Comparison of ENCODE assay signal across 15 cellular contexts in genomic region chr1:182394055-182394775, GRCh38. TPM values are rescaled to one million over a fixed set of nuclear protein-coding genes. Genes with fewer than 3 reads are reported as not detected.
DNase-seq lines count a peak whose midpoint lies in the region; ATAC-seq, FAIRE-seq and TF ChIP-seq lines count a peak whose summit lies in the region.
"Had no signal": no experiment of that assay in that cellular context is flagged by ENCODE, and none has a peak within 500 bp of the region (broad histone marks: within the 10 kb centered on the region; RNA-seq: fewer than 3 reads in every experiment).

No MANE protein-coding gene starts in this region.

- 55% methylated on average over 5 of the region's 5 CpGs; no CpG with 5 or more reads in 1 of the 2 experiments for WGBS in H1 (ENCODE audit: extremely low coverage in 1 of 2, insufficient coverage in 1 of 2, insufficient read length in 1 of 2, insufficient replicate concordance in 2 of 2, low coverage in 1 of 2, low lambda C conversion rate in 2 of 2, missing lambda C conversion rate in 1 of 2), 2 experiments
- 29 to 51% (median 45%) methylated on average over 5 of the region's 5 CpGs for WGBS in spleen, 5 donors
- WGBS in ovary, 3 donors, result 44 to 76% (median 63%) methylated on average over 5 of the region's 5 CpGs

- H3K9ac ChIP-seq in H1 (replicated peaks in 1 of 4; ENCODE audit: extremely low read depth in 1 of 4, low read depth in 3 of 4, low read length in 3 of 4), result no peak overlapping the region; a peak in 1 of 7 replicates

- H3K23me2 ChIP-seq in H1 (ENCODE audit: low read depth, low read length), result peaks cover 8% of the 10 kb centered on the region

- H2BK20ac ChIP-seq in H1 (ENCODE audit: low read length), result 0 out of 2 replicates have a peak overlapping the region, but pooled peaks have one; percentile 10

- H3K4me1 Mint-ChIP-seq in CD4-positive, alpha-beta T cell (ENCODE audit: low read depth), result peaks cover 30% of the 10 kb centered on the region

- TF ChIP-seq CTCF in CD4-positive, alpha-beta T cell (IDR thresholded peaks at IDR 0.05), result no peak
- TF ChIP-seq CTCF in H1 (IDR thresholded peaks at IDR 0.05; ENCODE audit: control extremely low read depth in 1 of 3, insufficient read depth in 1 of 3, low read depth in 1 of 3, low read length in 3 of 3), result no peak
- TF ChIP-seq CTCF in spleen (IDR thresholded peaks at IDR 0.05 in 8 of 11, conservative IDR thresholded peaks at IDR 0.05 in 3 of 11), result no peak
- TF ChIP-seq CTCF in ascending aorta (IDR thresholded peaks at IDR 0.05), result no peak
- TF ChIP-seq CTCF in ovary (IDR thresholded peaks at IDR 0.05), result no peak

- no peak for TF ChIP-seq EP300 in H1 (IDR thresholded peaks at IDR 0.05; ENCODE audit: borderline replicate concordance in 1 of 2, low read depth in 2 of 2, low read length in 2 of 2)
- TF ChIP-seq EP300 in ovary (IDR thresholded peaks at IDR 0.05), result no peak

- H3K23ac ChIP-seq in H1 (ENCODE audit: insufficient read length), result no peak overlapping the region

- H2BK12ac ChIP-seq in H1 (ENCODE audit: low read depth, low read length), result peak overlapping the region; percentile 32; the same call in 1 of the 2 replicates

- H3K79me2 ChIP-seq in H1 (ENCODE audit: control insufficient read depth in 1 of 2, insufficient read depth in 2 of 2, low read length in 2 of 2), result peaks cover 22 to 32% of the 10 kb centered on the region in 2 experiments

- intact Hi-C loops in CD4-positive, alpha-beta T cell (cut with DNase I, micrococcal nuclease), result loop anchor here (5.0 to 10.0 kb wide), 3 partner anchors 367 to 1199 kb away; partner anchors contain the start of gene NPL (in 1 of the 2)
- intact Hi-C loops in spleen (cut with DNase I; ENCODE audit: low total_unique reads), result no loop called here
- intact Hi-C loops in ascending aorta (cut with DNase I), result loop anchor here (5.0 to 10.0 kb wide), 4 partner anchors 197 to 1239 kb away; partner anchors contain the start of genes NPL and SMG7
- intact Hi-C loops in ovary (cut with DNase I), result loop anchor here (2.0 to 10.0 kb wide), 5 partner anchors 187 to 309 kb away; no protein-coding TSS in a partner anchor

- peaks cover 10 to 11% of the 10 kb centered on the region in 2 experiments for H4K20me1 ChIP-seq in H1 (replicated peaks in 1 of 2; ENCODE audit: control insufficient read depth in 1 of 2, insufficient read depth in 2 of 2, low read length in 2 of 2)

- H3K4me3 ChIP-seq in H1 (ENCODE audit: extremely low read depth in 1 of 4, insufficient read depth in 2 of 4, low read depth in 3 of 4, low read length in 4 of 4) (no peak overlapping the region), spleen (peak overlapping the region in 1 of 8 donors; percentile 94), ascending aorta (no peak overlapping the region), ovary (no peak overlapping the region)
- H3K4me3 ChIP-seq: coronary artery, pancreas had no signal

- H3K56ac ChIP-seq in H1 (replicated peaks; ENCODE audit: insufficient read length, low read depth, low read length), result no peak overlapping the region

- no peak overlapping the region for H2AK5ac ChIP-seq in H1 (ENCODE audit: low read depth, low read length)

- no peaks in the 10 kb centered on the region for H3K27me3 ChIP-seq in CD4-positive, alpha-beta T cell (ENCODE audit: control insufficient read depth, insufficient read depth, low read length)
- H3K27me3 ChIP-seq in H1 (replicated peaks in 1 of 4; ENCODE audit: control insufficient read depth in 3 of 4, extremely low read depth in 1 of 4, insufficient read depth in 3 of 4, low read length in 3 of 4) (no peaks in the 10 kb centered on the region; a peak in 1 of 7 replicates), spleen (replicated peaks in 1 of 7) (peaks cover 0 to 30% (median 0%) of the 10 kb centered on the region in 7 donors), ascending aorta (no peaks in the 10 kb centered on the region), ovary (no peaks in the 10 kb centered on the region)
- H3K27me3 ChIP-seq: BE2C, pancreas had no signal

- H3K27ac Mint-ChIP-seq in CD4-positive, alpha-beta T cell, result no peak overlapping the region

- H2AFZ ChIP-seq in H1 (ENCODE audit: low read length), result no peak overlapping the region

- no peak for DNase-seq in CD4-positive, alpha-beta T cell
- peak; percentile 57 for DNase-seq in NOMO-1 treated with dmso at 0.1 percent for 144 hours (lab: John Stamatoyannopoulos, UW; ENCODE audit: unreplicated experiment)
- no peak for DNase-seq in H1 (ENCODE audit: low read depth in 1 of 2, low spot score in 2 of 2)
- no peak for DNase-seq in spleen
- no peak for DNase-seq in NCI-H1436 (lab: John Stamatoyannopoulos, UW)
- DNase-seq in stimulated activated CD4-positive, alpha-beta T cell treated with anti-CD3 and anti-CD28 coated beads, Interleukin-12 subunit alpha, Interleukin-12 subunit beta, amount 100 ng/mL, for 4 hours, result no peak
- DNase-seq in ascending aorta (ENCODE audit: low spot score in 2 of 2), result no peak
- no peak for DNase-seq in ovary
- DNase-seq: BE2C, mammary epithelial cell, NCI-H2029, pancreas had no signal

- POLR2A ChIA-PET in CD4-positive, alpha-beta T cell (lab: Charles Lee), result no interaction called here
- POLR2A ChIA-PET in H1 (lab: Charles Lee; ENCODE audit: partially characterized antibody), result interaction anchor here (1.1 to 2.9 kb wide), 3 partner anchors 11 to 251 kb away, joined by 3 to 9 read pairs (median 4); no protein-coding TSS in a partner anchor

- H2BK5ac ChIP-seq in H1 (ENCODE audit: low read depth, low read length), result no peak overlapping the region

- no peak for FAIRE-seq in H1 (lab: Jason Lieb, UNC)
- FAIRE-seq: pancreas had no signal

- no peak overlapping the region for H3K27ac ChIP-seq in CD4-positive, alpha-beta T cell (ENCODE audit: low read depth, low read length)
- H3K27ac ChIP-seq in H1 (ENCODE audit: low read depth, low read length) (no peak overlapping the region), spleen (peak overlapping the region in 7 of 8 donors; percentile 70 to 98 (median 96)), ascending aorta (no peak overlapping the region), ovary (peak overlapping the region in 1 of 2 donors; percentile 53)

- H3K4me3 Mint-ChIP-seq in CD4-positive, alpha-beta T cell, result peak overlapping the region; percentile 44

- H3K36me3 Mint-ChIP-seq in CD4-positive, alpha-beta T cell (ENCODE audit: low read depth), result peaks cover 13% of the 10 kb centered on the region

- no peak overlapping the region for H4K91ac ChIP-seq in H1 (replicated peaks; ENCODE audit: insufficient read length, low read length)

- H3K9me3 ChIP-seq in CD4-positive, alpha-beta T cell (ENCODE audit: control insufficient read depth, low read length), result no peaks in the 10 kb centered on the region
- H3K9me3 ChIP-seq in H1 (ENCODE audit: insufficient read depth in 2 of 2, low read depth in 1 of 2, low read length in 1 of 2), result no peaks in the 10 kb centered on the region
- no peaks in the 10 kb centered on the region for H3K9me3 ChIP-seq in spleen
- no peaks in the 10 kb centered on the region for H3K9me3 ChIP-seq in ascending aorta
- no peaks in the 10 kb centered on the region for H3K9me3 ChIP-seq in ovary
- H3K9me3 ChIP-seq: BE2C, pancreas had no signal

- H4K5ac ChIP-seq in H1 (ENCODE audit: insufficient read length, low read depth, low read length), result no peak overlapping the region

- H2BK15ac ChIP-seq in H1 (ENCODE audit: low read length), result no peak overlapping the region

- no peaks in the 10 kb centered on the region for H3K79me1 ChIP-seq in H1 (ENCODE audit: low read depth, low read length)

- CTCF ChIA-PET in CD4-positive, alpha-beta T cell (lab: Charles Lee), result interaction anchor here (1.2 kb wide), 1 partner anchor 251 kb away, joined by 3 read pairs; no protein-coding TSS in a partner anchor
- CTCF ChIA-PET in H1 (lab: Charles Lee; ENCODE audit: partially characterized antibody), result interaction anchor here (0.6 to 3.9 kb wide), 7 partner anchors 14 to 313 kb away, joined by 3 to 28 read pairs (median 3); no protein-coding TSS in a partner anchor

- no peak overlapping the region for H3K14ac ChIP-seq in H1 (ENCODE audit: insufficient read length)

- H4K8ac ChIP-seq in H1 (ENCODE audit: extremely low read depth, insufficient read depth, low read length), result no peak overlapping the region

- H3K9me3 Mint-ChIP-seq in CD4-positive, alpha-beta T cell, result no peaks in the 10 kb centered on the region

- no peak overlapping the region for H3K4ac ChIP-seq in H1 (replicated peaks; ENCODE audit: insufficient read length, low read depth, low read length)

- H3K36me3 ChIP-seq in H1 (ENCODE audit: control insufficient read depth in 2 of 4, insufficient read depth in 4 of 4, low read length in 3 of 4), result peaks cover 0 to 14% (median 0%) of the 10 kb centered on the region in 4 experiments; a peak in 3 of 8 replicates
- H3K36me3 ChIP-seq in spleen, result no peaks in the 10 kb centered on the region
- peaks cover 4 to 11% of the 10 kb centered on the region in 2 donors for H3K36me3 ChIP-seq in ascending aorta
- H3K36me3 ChIP-seq in ovary, result no peaks in the 10 kb centered on the region
- H3K36me3 ChIP-seq: BE2C, pancreas had no signal

- H3K4me1 ChIP-seq in H1 (replicated peaks in 1 of 4; ENCODE audit: control insufficient read depth in 3 of 4, insufficient read depth in 4 of 4, low read length in 3 of 4) (peaks cover 4 to 8% (median 5%) of the 10 kb centered on the region in 4 experiments; a peak in 5 of 7 replicates), spleen (peaks cover 2 to 81% (median 47%) of the 10 kb centered on the region in 6 donors), ascending aorta (peaks cover 0 to 13% of the 10 kb centered on the region in 2 donors), ovary (ENCODE audit: insufficient read depth) (peaks cover 4% of the 10 kb centered on the region)

- peaks cover 14% of the 10 kb centered on the region for H3K27me3 Mint-ChIP-seq in CD4-positive, alpha-beta T cell

- ATAC-seq in CD4-positive, alpha-beta T cell (ENCODE audit: poor library complexity), result no peak
- ATAC-seq: activated CD4-positive, CD25-positive, alpha-beta regulatory T cell treated with anti-CD3 and anti-CD28 coated beads, Interleukin-2, amount 50 U/mL, for 24 hours; pancreas had no signal

- no peak for TF ChIP-seq POLR2A in H1 (IDR thresholded peaks at IDR 0.05; ENCODE audit: control extremely low read depth in 1 of 2, low read depth in 2 of 2, low read length in 2 of 2)
- peak in 1 of 3 donors; percentile 7 for TF ChIP-seq POLR2A in spleen (IDR thresholded peaks at IDR 0.05)
- TF ChIP-seq POLR2A in ovary (IDR thresholded peaks at IDR 0.05), result no peak

- no peak for TF ChIP-seq RAD21 in H1 (IDR thresholded peaks at IDR 0.05 in 1 of 2, conservative IDR thresholded peaks at IDR 0.05 in 1 of 2; ENCODE audit: low read depth in 2 of 2, low read length in 2 of 2)

- H3K18ac ChIP-seq in H1 (ENCODE audit: extremely low read depth, low read length), result no peak overlapping the region

- H2BK120ac ChIP-seq in H1 (replicated peaks; ENCODE audit: low read depth, low read length), result no peak overlapping the region

- H3K4me2 ChIP-seq in H1 (ENCODE audit: insufficient read depth in 1 of 2, low read depth in 2 of 2, low read length in 2 of 2), result no peak overlapping the region; a peak in 1 of 4 replicates

RNA-seq across cellular contexts. Expression of gene GLUL, which starts 2.6 kb away (rescaled TPM):
- 10 to 100 TPM; 60.4 to 64.0 TPM for total RNA-seq in CD4-positive, alpha-beta T cell
- total RNA-seq in H1 (2021; fragmentation: NEBNext Ultra II Directional; extraction: Animal tissue kit (Norgen Biotek cat#: 25700)), result 453 and 457 TPM in 2 replicates
- polyA plus RNA-seq in H1 (2011; rRNA removed) (261 and 313 TPM in 2 replicates), spleen (100 to 1,000 TPM; 113 to 352 (median 297) TPM), ovary (100 to 1,000 TPM; 587 to 640 TPM)
- polyA plus RNA-seq in H1 (2011; cell fraction: cytosol; rRNA removed), result 310 TPM
- polyA plus RNA-seq in H1 (2011; cell fraction: nucleus; rRNA removed), result 796 TPM
- polyA plus RNA-seq in H1 (2012, experiment 1 of 2), result 369 to 470 TPM (median 416 TPM) in 4 replicates
- 263 TPM for polyA plus RNA-seq in H1 (2012, experiment 2 of 2)
- 204 TPM for polyA plus RNA-seq in H1 (2013, experiment 1 of 2)
- 205 TPM for polyA plus RNA-seq in H1 (2013, experiment 2 of 2)
- polyA minus RNA-seq in H1 (2011; rRNA and poly(A)+ RNA removed), result 474 and 542 TPM in 2 replicates
- 279 TPM for polyA minus RNA-seq in H1 (2011; cell fraction: cytosol; rRNA and poly(A)+ RNA removed)
- 209 TPM for polyA minus RNA-seq in H1 (2011; cell fraction: nucleus; rRNA and poly(A)+ RNA removed)
- total RNA-seq in spleen (1,000 to 10,000 TPM in 5 of 7 donors, 100 to 1,000 TPM in 2; 796 to 2,370 (median 1,733) TPM), ascending aorta (1,017 TPM), ovary (1,000 to 10,000 TPM in 5 of 7 donors, 100 to 1,000 TPM in 2; 605 to 1,338 (median 1,071) TPM)

RNA-seq across cellular contexts. Expression of gene TEDDM1, which starts 6.3 kb away (rescaled TPM):
- total RNA-seq in CD4-positive, alpha-beta T cell, result not detected
- not detected in 2 replicates for total RNA-seq in H1 (2021; fragmentation: NEBNext Ultra II Directional; extraction: Animal tissue kit (Norgen Biotek cat#: 25700))
- polyA plus RNA-seq in H1 (2011; rRNA removed), result not detected in 2 replicates
- polyA plus RNA-seq in H1 (2011; cell fraction: cytosol; rRNA removed), result not detected
- not detected for polyA plus RNA-seq in H1 (2011; cell fraction: nucleus; rRNA removed)
- polyA plus RNA-seq in H1 (2012, experiment 1 of 2), result 0.07 TPM in 1 of 4 replicates, not detected in the others
- polyA plus RNA-seq in H1 (2012, experiment 2 of 2), result not detected
- not detected for polyA plus RNA-seq in H1 (2013, experiment 1 of 2)
- not detected for polyA plus RNA-seq in H1 (2013, experiment 2 of 2)
- not detected in 2 replicates for polyA minus RNA-seq in H1 (2011; rRNA and poly(A)+ RNA removed)
- polyA minus RNA-seq in H1 (2011; cell fraction: cytosol; rRNA and poly(A)+ RNA removed), result not detected
- not detected for polyA minus RNA-seq in H1 (2011; cell fraction: nucleus; rRNA and poly(A)+ RNA removed)
- not detected for total RNA-seq in spleen
- not detected for polyA plus RNA-seq in spleen
- not detected for total RNA-seq in ascending aorta
- not detected for total RNA-seq in ovary
- polyA plus RNA-seq in ovary, result under 1 TPM in 1 of 2 donors, not detected in 1; 0.58 TPM
- total RNA-seq: mammary epithelial cell, pancreas, SK-MEL-5 had no signal
- polyA plus RNA-seq: mammary epithelial cell had no signal

RNA-seq across cellular contexts. Expression of gene RGSL1, which starts 55.7 kb away (rescaled TPM):
- not detected for total RNA-seq in CD4-positive, alpha-beta T cell
- total RNA-seq in H1 (2021; fragmentation: NEBNext Ultra II Directional; extraction: Animal tissue kit (Norgen Biotek cat#: 25700)), result not detected in 2 replicates
- polyA plus RNA-seq in H1 (2011; rRNA removed) (not detected in 2 replicates), spleen (not detected), ovary (not detected)
- not detected for polyA plus RNA-seq in H1 (2011; cell fraction: cytosol; rRNA removed)
- polyA plus RNA-seq in H1 (2011; cell fraction: nucleus; rRNA removed), result not detected
- polyA plus RNA-seq in H1 (2012, experiment 1 of 2), result not detected in 4 replicates
- polyA plus RNA-seq in H1 (2012, experiment 2 of 2), result not detected
- not detected for polyA plus RNA-seq in H1 (2013, experiment 1 of 2)
- polyA plus RNA-seq in H1 (2013, experiment 2 of 2), result not detected
- not detected in 2 replicates for polyA minus RNA-seq in H1 (2011; rRNA and poly(A)+ RNA removed)
- not detected for polyA minus RNA-seq in H1 (2011; cell fraction: cytosol; rRNA and poly(A)+ RNA removed)
- not detected for polyA minus RNA-seq in H1 (2011; cell fraction: nucleus; rRNA and poly(A)+ RNA removed)
- total RNA-seq in spleen (not detected), ascending aorta (not detected), ovary (not detected)
- total RNA-seq: mammary epithelial cell, pancreas, SK-MEL-5 had no signal
- polyA plus RNA-seq: mammary epithelial cell, pancreas had no signal

Comparison
In these comparisons a context has a peak if more than half of its experiments do, and no peak if none do; other contexts are left out.
1. H3K27ac ChIP-seq: peak in spleen (7 of 8); none in CD4-positive, alpha-beta T cell (single experiment), H1 (single experiment) and ascending aorta (0 of 2).